In the genomic region with DNA sequence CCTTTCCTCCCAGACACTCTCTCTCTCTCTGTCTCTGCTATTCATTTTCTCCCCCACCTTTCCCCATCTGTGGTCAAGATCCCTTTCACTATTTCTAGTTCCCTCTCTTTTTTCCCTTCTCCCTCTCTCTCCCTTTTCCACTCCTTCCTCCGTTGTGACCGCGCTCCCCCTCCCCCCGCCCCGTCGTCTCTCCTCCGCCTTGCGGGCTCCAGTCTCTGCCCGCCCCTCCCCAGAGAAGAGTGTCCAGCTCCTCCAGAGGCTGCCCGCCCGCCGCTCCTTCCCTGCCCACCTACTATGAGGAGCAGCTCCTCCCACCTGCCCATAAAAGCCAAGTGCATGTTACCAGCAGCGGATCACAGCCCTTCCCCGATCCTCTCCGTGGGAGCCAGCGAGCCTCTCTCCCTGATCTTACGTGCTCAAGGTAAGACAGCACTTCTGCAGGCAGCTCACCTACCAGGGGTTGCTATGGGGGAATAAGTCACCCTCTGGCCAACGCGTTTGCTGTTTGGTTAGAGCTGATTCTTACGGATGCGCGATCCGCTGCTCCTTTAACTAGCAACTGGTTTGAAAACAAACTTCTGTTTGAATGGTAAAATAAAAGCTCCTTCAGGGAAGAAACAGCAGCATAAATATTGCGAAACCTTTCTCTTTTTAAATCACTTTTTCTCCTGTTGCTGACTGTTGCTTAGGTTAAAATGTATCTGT, we compare ENCODE assay signal across 8 cellular contexts.
A peak's percentile ranks its signal among the peaks of the same experiment; 100 is the strongest.
DNase-seq lines count a peak whose midpoint lies in the region; ATAC-seq and TF ChIP-seq lines count a peak whose summit lies in the region.

A gene (plus strand): TSS at position 351 of the 705 bp plus-strand sequence. CDS start 152,089 bp downstream, outside the sequence.

- POLR2A ChIA-PET in RWPE1 (lab: Yijun Ruan, JAX; ENCODE audit: low non-redundant PET) = no interaction called here

- CTCF ChIA-PET in RWPE1 (lab: Yijun Ruan, JAX) = interaction anchor here (0.6 to 1.6 kb wide), 4 partner anchors 9 to 151 kb away, joined by 3 to 6 read pairs (median 4); no protein-coding TSS in a partner anchor

- DNase-seq in ELF-1 (ENCODE audit: low read depth, low spot score) = peak; percentile 62
- DNase-seq in RWPE1 (ENCODE audit: low spot score) = peak; percentile 36
- DNase-seq in fibroblast of mammary gland (ENCODE audit: low read depth) = peak; percentile 71
- no peak for DNase-seq in activated CD4-positive, alpha-beta T cell treated with anti-CD3 and anti-CD28 coated beads for 4 hours
- no peak for DNase-seq in activated CD4-positive, CD25-positive, alpha-beta regulatory T cell (lab: John Stamatoyannopoulos, UW)
- DNase-seq in NCI-H2081 treated with DMSO at 0.1 percent for 48 hours (lab: John Stamatoyannopoulos, UW) = no peak

- peak within 1 kb of the TSS; percentile 88 for H3K4me3 ChIP-seq in fibroblast of mammary gland (ENCODE audit: control insufficient read depth, low read depth, low read length)

- TF ChIP-seq CTCF in RWPE1 (conservative IDR thresholded peaks at IDR 0.05; ENCODE audit: low read depth) (no peak), fibroblast of mammary gland (conservative IDR thresholded peaks at IDR 0.05; ENCODE audit: control insufficient read depth, insufficient read depth, low read depth, low read length) (no peak), nephron (IDR thresholded peaks at IDR 0.05; ENCODE audit: unreplicated experiment in 3 of 3) (no peak)

- H3K36me3 Mint-ChIP-seq in nephron (ENCODE audit: low read depth) = no peaks in the 10 kb centered on the region

- H3K27ac ChIP-seq in RWPE1 = peak within 1 kb of the TSS; percentile 99

- ATAC-seq in GM18502 (IDR thresholded peaks at IDR 0.05; ENCODE audit: poor library complexity, unreplicated experiment) = no peak

- peaks cover 86% of the 10 kb centered on the region for H3K27me3 Mint-ChIP-seq in nephron (ENCODE audit: low read depth)

- H3K27ac Mint-ChIP-seq in nephron = peak within 1 kb of the TSS; percentile 26 to 41 (median 26)

- H3K4me3 Mint-ChIP-seq in nephron = peak within 1 kb of the TSS; percentile 82 to 90 (median 86)

- no peaks in the 10 kb centered on the region for H3K9me3 Mint-ChIP-seq in nephron

- H3K4me1 Mint-ChIP-seq in nephron = peaks cover 16% of the 10 kb centered on the region

Comparison
In these comparisons a context has a peak if more than half of its experiments do, and no peak if none do; other contexts are left out.
1. DNase-seq: peak in ELF-1 (single experiment), RWPE1 (single experiment) and fibroblast of mammary gland (single experiment); none in activated CD4-positive, alpha-beta T cell treated with anti-CD3 and anti-CD28 coated beads for 4 hours (0 of 2), activated CD4-positive, CD25-positive, alpha-beta regulatory T cell (0 of 4) and NCI-H2081 treated with DMSO at 0.1 percent for 48 hours (single experiment).